8 cellular contexts compared by ENCODE assay signal in the genomic region with DNA sequence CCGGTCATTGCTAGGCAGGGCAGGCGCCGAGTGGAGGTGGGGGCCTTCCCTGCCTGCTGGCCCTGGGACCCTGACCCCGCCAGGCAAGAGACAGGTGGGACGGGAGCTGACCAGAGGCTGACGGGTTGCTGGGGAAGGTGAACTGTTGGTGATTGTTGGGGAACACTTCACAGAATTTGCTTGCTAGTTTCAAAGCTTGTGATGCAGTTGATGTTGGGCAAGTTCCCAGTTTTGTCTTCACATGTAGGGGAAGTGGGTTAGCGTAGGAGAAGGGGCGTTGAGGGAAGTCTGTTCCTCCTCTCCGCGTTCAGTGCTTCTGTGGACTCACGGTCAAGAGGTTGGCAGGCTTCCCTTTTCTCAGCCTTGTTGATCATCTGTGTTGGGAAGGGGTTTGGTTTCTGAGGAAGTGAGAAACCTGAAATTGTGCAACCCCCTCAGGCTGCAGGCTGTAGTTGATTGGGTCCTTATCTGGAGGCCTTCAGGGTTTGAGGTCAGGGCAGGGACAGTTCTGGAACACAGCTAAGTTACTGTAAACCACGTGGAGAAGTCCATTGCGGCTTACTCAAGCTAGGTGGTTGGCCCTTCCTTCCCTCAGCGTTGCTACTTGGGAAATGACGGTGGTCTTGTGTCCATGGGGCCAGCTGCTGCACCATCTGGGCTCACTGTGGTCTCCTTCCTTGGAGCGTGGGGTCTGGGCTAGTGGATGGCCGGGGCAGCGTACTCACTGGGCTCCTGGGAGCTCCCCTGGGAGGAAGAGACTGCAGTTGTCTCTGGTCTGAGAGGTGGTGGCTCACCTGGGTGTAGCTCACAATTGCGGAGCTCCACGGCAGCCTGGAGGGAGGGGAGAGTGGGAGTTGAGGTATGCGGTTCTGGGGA. TPM values are rescaled to one million over a fixed set of nuclear protein-coding genes. Genes with fewer than 3 reads are reported as not detected.
DNase-seq lines count a peak whose midpoint lies in the region; ATAC-seq lines count a peak whose summit lies in the region.

No MANE protein-coding gene starts in this region.

- H3K36me3 Mint-ChIP-seq in activated T-cell treated with anti-CD3 and anti-CD28 coated beads, Interleukin-2, amount 50 U/mL, for 72 hours (ENCODE audit: insufficient read depth in 2 of 2), result peaks cover 19 to 50% of the 10 kb centered on the region in 2 donors

- H3K9me3 Mint-ChIP-seq in activated T-cell treated with anti-CD3 and anti-CD28 coated beads, Interleukin-2, amount 50 U/mL, for 72 hours, result no peaks in the 10 kb centered on the region

- H3K4me1 Mint-ChIP-seq in activated T-cell treated with anti-CD3 and anti-CD28 coated beads, Interleukin-2, amount 50 U/mL, for 72 hours (ENCODE audit: low read depth), result peaks cover 96% of the 10 kb centered on the region

- intact Hi-C loops in head of caudate nucleus (cut with DNase I), result no loop called here

- H3K27me3 Mint-ChIP-seq in activated T-cell treated with anti-CD3 and anti-CD28 coated beads, Interleukin-2, amount 50 U/mL, for 72 hours (ENCODE audit: low read depth), result no peaks in the 10 kb centered on the region

- peak overlapping the region; percentile 39 for H3K27ac Mint-ChIP-seq in activated T-cell treated with anti-CD3 and anti-CD28 coated beads, Interleukin-2, amount 50 U/mL, for 72 hours

- DNase-seq in CD1c-positive myeloid dendritic cell (ENCODE audit: extremely low spot score) (peak; percentile 98), NAMALWA (ENCODE audit: low spot score) (peak; percentile 69), head of caudate nucleus (peak in 34 of 42 donors; percentile 10 to 76 (median 50)), pons (ENCODE audit: low spot score) (peak; percentile 93)
- DNase-seq in activated T-cell treated with anti-CD3 and anti-CD28 coated beads, Interleukin-2, amount 50 U/mL, for 72 hours, result peak; percentile 53 to 62

- peak overlapping the region; percentile 71 to 94 for H3K4me3 Mint-ChIP-seq in activated T-cell treated with anti-CD3 and anti-CD28 coated beads, Interleukin-2, amount 50 U/mL, for 72 hours

- peak; percentile 38 for ATAC-seq in GM21423 (IDR thresholded peaks at IDR 0.05; ENCODE audit: unreplicated experiment)
- peak; percentile 9 to 34 for ATAC-seq in activated T-cell treated with anti-CD3 and anti-CD28 coated beads, Interleukin-2, amount 50 U/mL, for 72 hours (replicated peaks in 1 of 2)
- ATAC-seq in activated CD4-positive, CD25-positive, alpha-beta regulatory T cell treated with anti-CD3 and anti-CD28 coated beads, Interleukin-2, amount 50 U/mL, for 24 hours, result no peak
- no peak for ATAC-seq in GM18517 (IDR thresholded peaks at IDR 0.05; ENCODE audit: unreplicated experiment)

RNA-seq across cellular contexts. Expression of gene RPS9, which starts 7.5 kb away (rescaled TPM):
- 1,000 to 10,000 TPM; 1,618 to 1,817 TPM for total RNA-seq in activated T-cell treated with anti-CD3 and anti-CD28 coated beads, Interleukin-2, amount 50 U/mL, for 72 hours

RNA-seq across cellular contexts. Expression of gene LILRB3, which starts 14.7 kb away (rescaled TPM):
- 1 to 10 TPM in 1 of 2 donors, under 1 TPM in 1; 0.31 to 1.2 TPM for total RNA-seq in activated T-cell treated with anti-CD3 and anti-CD28 coated beads, Interleukin-2, amount 50 U/mL, for 72 hours

RNA-seq across cellular contexts. Expression of gene TSEN34, which starts 17.0 kb away (rescaled TPM):
- total RNA-seq in activated T-cell treated with anti-CD3 and anti-CD28 coated beads, Interleukin-2, amount 50 U/mL, for 72 hours, result 10 to 100 TPM; 11.0 to 17.5 TPM

RNA-seq across cellular contexts. Expression of gene MBOAT7, which starts 18.8 kb away (rescaled TPM):
- 10 to 100 TPM; 60.3 to 71.0 TPM for total RNA-seq in activated T-cell treated with anti-CD3 and anti-CD28 coated beads, Interleukin-2, amount 50 U/mL, for 72 hours

RNA-seq across cellular contexts. Expression of gene LILRA6, which starts 34.4 kb away (rescaled TPM):
- not detected for total RNA-seq in activated T-cell treated with anti-CD3 and anti-CD28 coated beads, Interleukin-2, amount 50 U/mL, for 72 hours

Comparison
In these comparisons a context has a peak if more than half of its experiments do, and no peak if none do; other contexts are left out.
1. ATAC-seq: peak in GM21423 (single experiment) and activated T-cell treated with anti-CD3 and anti-CD28 coated beads, Interleukin-2, amount 50 U/mL, for 72 hours (2 of 2); none in activated CD4-positive, CD25-positive, alpha-beta regulatory T cell treated with anti-CD3 and anti-CD28 coated beads, Interleukin-2, amount 50 U/mL, for 24 hours (0 of 2) and GM18517 (single experiment).
2. Peak in every context shown above with its lines, with median percentiles within 50 percentile points of each other: DNase-seq.